In genomic region chr10:124867304-124867703, GRCh38 we compare ENCODE assay signal across 28 cellular contexts.
"Had no signal": no experiment of that assay in that cellular context is flagged by ENCODE, and none has a peak within 500 bp of the region (broad histone marks: within the 10 kb centered on the region; RNA-seq: fewer than 3 reads in every experiment).

No MANE protein-coding gene starts in this region.

- FAIRE-seq: colon, endothelial cell of umbilical vein, frontal cortex, islet of Langerhans had no signal

- H3K36me3 ChIP-seq: adrenal gland, ascending aorta, esophagus muscularis mucosa, neutrophil, ovary, right atrium auricular region had no signal

- DNase-seq: activated B cell treated with CpG ODN at 0.5 μM for 24 hours; activated CD4-positive, alpha-beta memory T cell treated with anti-CD3 and anti-CD28 coated beads for 36 hours; activated CD4-positive, alpha-beta T cell treated with anti-CD3 and anti-CD28 coated beads for 4 hours; activated CD8-positive, alpha-beta memory T cell treated with anti-CD3 and anti-CD28 coated beads, Interleukin-2, amount 10 ng/mL, durations not matched to agents 7 days and 5 days; activated gamma-delta T cell treated with Interleukin-2 at 50 U/mL for 16 hours; activated T-cell treated with anti-CD3 and anti-CD28 coated beads for 4 hours; adrenal gland; central memory CD4-positive, alpha-beta T cell; effector memory CD4-positive, alpha-beta T cell; hippocampal formation; left ventricle myocardium superior; mammary epithelial cell; ovary; psoas muscle; stimulated activated CD4-positive, alpha-beta T cell treated with anti-CD3 and anti-CD28 coated beads, Interleukin-12 subunit alpha, Interleukin-12 subunit beta, amount 100 ng/mL, for 4 hours; stimulated activated CD4-positive, alpha-beta T cell treated with anti-CD3 and anti-CD28 coated beads, Interleukin-4, amount 100 ng/mL, for 4 hours; stimulated activated naive CD8-positive, alpha-beta T cell treated with anti-CD3 and anti-CD28 coated beads, Interleukin-15, Interleukin-2, amounts not matched to agents 100 U/mL and 50 U/mL, for 24 hours had no signal

- H3K27me3 Mint-ChIP-seq: activated CD4-positive, alpha-beta memory T cell treated with anti-CD3 and anti-CD28 coated beads for 36 hours; activated CD8-positive, alpha-beta memory T cell treated with anti-CD3 and anti-CD28 coated beads, Interleukin-2, amount 10 ng/mL, durations not matched to agents 7 days and 5 days; activated naive CD8-positive, alpha-beta T cell; natural killer cell treated with Interleukin-12 subunit alpha and Interleukin-12 subunit beta and Interleukin-15 and Interleukin-18, amount 100 ng/mL, for 72 hours had no signal

- H3K27ac ChIP-seq: adrenal gland, ascending aorta, esophagus muscularis mucosa, neutrophil, ovary, psoas muscle, right atrium auricular region had no signal

- H3K4me3 Mint-ChIP-seq: activated B cell treated with CpG ODN at 0.5 μM for 24 hours; activated CD4-positive, alpha-beta memory T cell treated with anti-CD3 and anti-CD28 coated beads for 36 hours; activated CD8-positive, alpha-beta memory T cell treated with anti-CD3 and anti-CD28 coated beads, Interleukin-2, amount 10 ng/mL, durations not matched to agents 7 days and 5 days; activated naive CD8-positive, alpha-beta T cell; activated T-helper 1 cell treated with anti-CD3 and anti-CD28 coated beads, Interleukin-12 subunit alpha, Interleukin-12 subunit beta, Interleukin-2, Interleukin-4 antibody, amounts not matched to agents 30 ng/mL and 10 ng/mL and 1 ng/mL, durations not matched to agents 14 hours and 24 hours and 36 hours; natural killer cell treated with Interleukin-12 subunit alpha and Interleukin-12 subunit beta and Interleukin-15 and Interleukin-18, amount 100 ng/mL, for 72 hours had no signal

- ATAC-seq: activated CD8-positive, alpha-beta memory T cell treated with anti-CD3 and anti-CD28 coated beads, Interleukin-2, amount 10 ng/mL, durations not matched to agents 7 days and 5 days; left ventricle myocardium superior; natural killer cell treated with Interleukin-12 subunit alpha and Interleukin-12 subunit beta and Interleukin-15 and Interleukin-18, amount 100 ng/mL, for 72 hours; psoas muscle; stimulated activated naive CD8-positive, alpha-beta T cell treated with anti-CD3 and anti-CD28 coated beads, Interleukin-15, Interleukin-2, amounts not matched to agents 100 U/mL and 50 U/mL, for 24 hours had no signal

- H3K9me3 ChIP-seq: adrenal gland, ascending aorta, esophagus muscularis mucosa, neutrophil, ovary, psoas muscle, right atrium auricular region had no signal

- H3K27ac Mint-ChIP-seq: activated B cell treated with CpG ODN at 0.5 μM for 24 hours; activated CD4-positive, alpha-beta memory T cell treated with anti-CD3 and anti-CD28 coated beads for 36 hours; activated CD8-positive, alpha-beta memory T cell treated with anti-CD3 and anti-CD28 coated beads, Interleukin-2, amount 10 ng/mL, durations not matched to agents 7 days and 5 days; activated naive CD8-positive, alpha-beta T cell; activated T-helper 1 cell treated with anti-CD3 and anti-CD28 coated beads, Interleukin-12 subunit alpha, Interleukin-12 subunit beta, Interleukin-2, Interleukin-4 antibody, amounts not matched to agents 30 ng/mL and 10 ng/mL and 1 ng/mL, durations not matched to agents 14 hours and 24 hours and 36 hours; natural killer cell treated with Interleukin-12 subunit alpha and Interleukin-12 subunit beta and Interleukin-15 and Interleukin-18, amount 100 ng/mL, for 72 hours had no signal

- H3K4me1 Mint-ChIP-seq: activated B cell treated with CpG ODN at 0.5 μM for 24 hours; activated CD8-positive, alpha-beta memory T cell treated with anti-CD3 and anti-CD28 coated beads, Interleukin-2, amount 10 ng/mL, durations not matched to agents 7 days and 5 days had no signal

- H3K36me3 Mint-ChIP-seq: activated CD4-positive, alpha-beta memory T cell treated with anti-CD3 and anti-CD28 coated beads for 36 hours; activated CD8-positive, alpha-beta memory T cell treated with anti-CD3 and anti-CD28 coated beads, Interleukin-2, amount 10 ng/mL, durations not matched to agents 7 days and 5 days; activated naive CD8-positive, alpha-beta T cell; natural killer cell treated with Interleukin-12 subunit alpha and Interleukin-12 subunit beta and Interleukin-15 and Interleukin-18, amount 100 ng/mL, for 72 hours had no signal

- H3K4me1 ChIP-seq: ascending aorta had no signal

- H3K4me3 ChIP-seq: adrenal gland, ascending aorta, esophagus muscularis mucosa, ovary, psoas muscle, right atrium auricular region had no signal

- H3K27me3 ChIP-seq: adrenal gland, ascending aorta, esophagus muscularis mucosa, neutrophil, ovary, right atrium auricular region had no signal

- H3K9me3 Mint-ChIP-seq: activated B cell treated with CpG ODN at 0.5 μM for 24 hours; activated CD4-positive, alpha-beta memory T cell treated with anti-CD3 and anti-CD28 coated beads for 36 hours; activated T-helper 1 cell treated with anti-CD3 and anti-CD28 coated beads, Interleukin-12 subunit alpha, Interleukin-12 subunit beta, Interleukin-2, Interleukin-4 antibody, amounts not matched to agents 30 ng/mL and 10 ng/mL and 1 ng/mL, durations not matched to agents 14 hours and 24 hours and 36 hours; natural killer cell treated with Interleukin-12 subunit alpha and Interleukin-12 subunit beta and Interleukin-15 and Interleukin-18, amount 100 ng/mL, for 72 hours had no signal
